8 cellular contexts compared by ENCODE assay signal in genomic region chr17:67072885-67073284, GRCh38. TPM values are rescaled to one million over a fixed set of nuclear protein-coding genes. Genes with fewer than 3 reads are reported as not detected.
"Had no signal": no experiment of that assay in that cellular context is flagged by ENCODE, and none has a peak within 500 bp of the region (broad histone marks: within the 10 kb centered on the region; RNA-seq: fewer than 3 reads in every experiment).

No MANE protein-coding gene starts in this region.

- ATAC-seq: GM12878 had no signal

- H3K4me3 ChIP-seq: GM12878 had no signal

- DNase-seq: GDM1, GF-D8 had no signal

- FAIRE-seq: GM12878, GM12891, GM12892, GM18507, GM19239 had no signal

RNA-seq across cellular contexts. Expression of gene CACNG1, which starts 28.5 kb away (rescaled TPM):
- total RNA-seq: G401, GM12878 had no signal
- polyA plus RNA-seq: GM12878 had no signal
